ENCODE assay signal across 1 cellular context in genomic region chr19:7908742-7909461, GRCh38.
TF ChIP-seq lines count a peak whose summit lies in the region.

No MANE protein-coding gene starts in this region.

TF ChIP-seq in H1, 55 proteins besides CTCF, POLR2A, EP300 and RAD21:
- TF ChIP-seq SRF (IDR thresholded peaks at IDR 0.05; ENCODE audit: low read depth, low read length) = no peak
- TF ChIP-seq TAF1 (IDR thresholded peaks at IDR 0.05; ENCODE audit: low read depth, low read length) = no peak
- no peak for TF ChIP-seq TBP (IDR thresholded peaks at IDR 0.05; ENCODE audit: low read depth, low read length)
- TF ChIP-seq POLR2AphosphoS5 (IDR thresholded peaks at IDR 0.05; ENCODE audit: low read depth, low read length) = no peak
- TF ChIP-seq CREB1 (IDR thresholded peaks at IDR 0.05) = no peak
- no peak for TF ChIP-seq PHF8 (conservative IDR thresholded peaks at IDR 0.05; ENCODE audit: low read depth, low read length)
- no peak for TF ChIP-seq GABPA (IDR thresholded peaks at IDR 0.05; ENCODE audit: borderline replicate concordance, insufficient read depth, low read length)
- TF ChIP-seq TEAD4 (IDR thresholded peaks at IDR 0.05; ENCODE audit: low read depth, low read length) = no peak
- no peak for TF ChIP-seq GTF2F1 (IDR thresholded peaks at IDR 0.05; ENCODE audit: borderline replicate concordance, low read depth, low read length)
